In the genomic region with DNA sequence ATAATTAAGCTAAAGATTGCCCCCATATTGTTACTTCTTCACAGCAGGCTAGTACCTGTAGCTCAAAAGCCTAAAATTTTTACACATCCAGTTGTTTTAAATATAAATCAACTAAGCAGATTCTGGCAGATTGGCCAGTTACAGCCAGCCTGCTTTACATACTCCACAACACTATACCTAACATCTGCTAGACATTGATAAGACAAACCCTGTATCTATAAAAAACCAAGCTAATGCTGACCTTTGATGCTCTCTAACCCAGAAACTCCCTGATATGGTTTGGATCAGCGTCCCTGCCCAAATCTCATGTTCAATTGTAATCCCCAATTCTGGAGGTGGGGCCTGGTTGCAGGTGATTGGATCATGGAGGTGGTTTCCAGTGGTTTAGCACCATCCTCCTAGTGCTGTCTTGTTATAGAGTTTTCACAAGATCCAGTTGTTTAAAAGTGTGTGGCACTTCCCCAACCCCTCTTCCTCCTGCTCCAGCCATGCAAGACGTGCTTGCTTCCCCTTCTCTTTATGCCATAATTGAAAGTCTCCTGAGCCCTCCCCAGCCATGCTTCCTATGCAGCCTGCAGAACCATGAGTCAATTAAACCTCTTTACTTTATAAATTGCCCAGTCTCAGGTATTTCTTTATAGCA, we compare ENCODE assay signal across 9 cellular contexts. TPM values are rescaled to one million over a fixed set of nuclear protein-coding genes. Genes with fewer than 3 reads are reported as not detected.
A peak's percentile ranks its signal among the peaks of the same experiment; 100 is the strongest.
DNase-seq lines count a peak whose midpoint lies in the region; ATAC-seq lines count a peak whose summit lies in the region.
"Had no signal": no experiment of that assay in that cellular context is flagged by ENCODE, and none has a peak within 500 bp of the region (broad histone marks: within the 10 kb centered on the region; RNA-seq: fewer than 3 reads in every experiment).

No MANE protein-coding gene starts in this region.

- H3K4me3 ChIP-seq in naive thymus-derived CD4-positive, alpha-beta T cell (ENCODE audit: low read length) = no peak overlapping the region

- no peak overlapping the region for H3K4me3 Mint-ChIP-seq in naive thymus-derived CD4-positive, alpha-beta T cell
- H3K4me3 Mint-ChIP-seq: memory B cell had no signal

- H3K27me3 ChIP-seq in naive thymus-derived CD4-positive, alpha-beta T cell (ENCODE audit: control insufficient read depth in 2 of 2, insufficient read depth in 2 of 2, low read length in 2 of 2) = no peaks in the 10 kb centered on the region

- H3K36me3 ChIP-seq in naive thymus-derived CD4-positive, alpha-beta T cell (ENCODE audit: control insufficient read depth in 2 of 3, insufficient read depth in 3 of 3, low read length in 3 of 3) = no peaks in the 10 kb centered on the region

- POLR2A ChIA-PET in naive thymus-derived CD4-positive, alpha-beta T cell (lab: Charles Lee) = no interaction called here

- peaks cover 0 to 4% (median 4%) of the 10 kb centered on the region in 5 donors for H3K27me3 Mint-ChIP-seq in naive thymus-derived CD4-positive, alpha-beta T cell

- DNase-seq in UCSD-AML1 (lab: John Stamatoyannopoulos, UW; ENCODE audit: unreplicated experiment) (peak; percentile 25), DMS 273 (lab: John Stamatoyannopoulos, UW; ENCODE audit: unreplicated experiment) (no peak)
- DNase-seq in naive thymus-derived CD4-positive, alpha-beta T cell = no peak
- no peak for DNase-seq in stimulated activated CD8-positive, alpha-beta memory T cell treated with anti-CD3 and anti-CD28 coated beads, Interleukin-4, amount 100 ng/mL, for 48 hours

- no peaks in the 10 kb centered on the region for H3K9me3 ChIP-seq in naive thymus-derived CD4-positive, alpha-beta T cell (ENCODE audit: control insufficient read depth in 2 of 3, low read length in 3 of 3)

- H3K4me1 ChIP-seq in naive thymus-derived CD4-positive, alpha-beta T cell (ENCODE audit: control insufficient read depth in 2 of 2, insufficient read depth in 2 of 2, low read length in 2 of 2) = no peaks in the 10 kb centered on the region

- H3K27ac ChIP-seq in naive thymus-derived CD4-positive, alpha-beta T cell (ENCODE audit: low read depth, low read length) = no peak overlapping the region

- H3K4me1 Mint-ChIP-seq in naive thymus-derived CD4-positive, alpha-beta T cell = peaks cover 0 to 5% (median 3%) of the 10 kb centered on the region in 7 donors

- H3K36me3 Mint-ChIP-seq in naive thymus-derived CD4-positive, alpha-beta T cell = no peaks in the 10 kb centered on the region
- H3K36me3 Mint-ChIP-seq: memory B cell; stimulated activated naive B cell treated with anti-CD40 and anti-IgM and Interleukin-4, amounts not matched to agents 10 μg/mL and 1 μg/mL and 100 μg/mL, for 72 hours had no signal

- CTCF ChIA-PET in naive thymus-derived CD4-positive, alpha-beta T cell (lab: Charles Lee) = no interaction called here

- intact Hi-C loops in naive thymus-derived CD4-positive, alpha-beta T cell (cut with micrococcal nuclease) = loop anchor here (10.0 kb wide), 2 partner anchors 109 to 209 kb away; no protein-coding TSS in a partner anchor

- H3K27ac Mint-ChIP-seq in naive thymus-derived CD4-positive, alpha-beta T cell = no peak overlapping the region
- H3K27ac Mint-ChIP-seq: memory B cell; stimulated activated naive B cell treated with anti-CD40 and anti-IgM and Interleukin-4, amounts not matched to agents 10 μg/mL and 1 μg/mL and 100 μg/mL, for 72 hours had no signal

- ATAC-seq in GM18909 (IDR thresholded peaks at IDR 0.05; ENCODE audit: poor library complexity, unreplicated experiment) = peak; percentile 22
- peak; percentile 26 for ATAC-seq in HG02870 (IDR thresholded peaks at IDR 0.05; ENCODE audit: unreplicated experiment)
- peak; percentile 42 for ATAC-seq in naive thymus-derived CD4-positive, alpha-beta T cell
- ATAC-seq in HG03139 (IDR thresholded peaks at IDR 0.05; ENCODE audit: unreplicated experiment) = no peak

- peaks cover 0 to 5% (median 2%) of the 10 kb centered on the region in 11 donors for H3K9me3 Mint-ChIP-seq in naive thymus-derived CD4-positive, alpha-beta T cell
- H3K9me3 Mint-ChIP-seq: stimulated activated naive B cell treated with anti-CD40 and anti-IgM and Interleukin-4, amounts not matched to agents 10 μg/mL and 1 μg/mL and 100 μg/mL, for 72 hours had no signal

RNA-seq across cellular contexts. Expression of a gene that starts 39.5 kb away (rescaled TPM):
- total RNA-seq in naive thymus-derived CD4-positive, alpha-beta T cell = not detected
- not detected for polyA plus RNA-seq in naive thymus-derived CD4-positive, alpha-beta T cell
